ENCODE assay signal across 8 cellular contexts in genomic region chr19:7596191-7596937, GRCh38. TPM values are rescaled to one million over a fixed set of nuclear protein-coding genes. Genes with fewer than 3 reads are reported as not detected.
DNase-seq lines count a peak whose midpoint lies in the region; ATAC-seq and TF ChIP-seq lines count a peak whose summit lies in the region.

No MANE protein-coding gene starts in this region.

- peak overlapping the region; percentile 24 for H2BK120ac ChIP-seq in trophoblast cell (ENCODE audit: insufficient read depth, low read length, poor library complexity)

- no peak overlapping the region for H3K27ac ChIP-seq in trophoblast cell (ENCODE audit: low read depth, low read length)

- H3K9ac ChIP-seq in trophoblast cell (ENCODE audit: low read length): peak overlapping the region; percentile 19

- H3K23ac ChIP-seq in trophoblast cell (ENCODE audit: low read length): no peak overlapping the region

- no peak overlapping the region for H2BK5ac ChIP-seq in trophoblast cell (ENCODE audit: low read depth, low read length, poor library complexity)

- peaks cover 6 to 8% of the 10 kb centered on the region in 2 experiments for H3K4me1 ChIP-seq in trophoblast cell (ENCODE audit: control insufficient read depth in 1 of 2, insufficient read depth in 2 of 2, low read length in 2 of 2)

- H4K91ac ChIP-seq in trophoblast cell (ENCODE audit: low read depth, low read length): peak overlapping the region; percentile 5

- no peak overlapping the region for H2BK12ac ChIP-seq in trophoblast cell (ENCODE audit: low read length)

- peaks cover 4% of the 10 kb centered on the region for H3K79me1 ChIP-seq in trophoblast cell (ENCODE audit: low read length)

- peak overlapping the region; percentile 70 for H3K4ac ChIP-seq in trophoblast cell (ENCODE audit: low read depth, low read length)

- H4K8ac ChIP-seq in trophoblast cell (ENCODE audit: low read depth, low read length): peak overlapping the region; percentile 58

- H2AK5ac ChIP-seq in trophoblast cell (ENCODE audit: low read length): peak overlapping the region; percentile 59

- DNase-seq in GM12865 (ENCODE audit: low read depth) (no peak), LNCaP clone FGC (ENCODE audit: low read depth) (no peak), epithelial cell of esophagus (ENCODE audit: low read depth) (no peak), trophoblast cell (no peak), OCI-M1 (lab: John Stamatoyannopoulos, UW) (no peak), NCI-H446 (lab: John Stamatoyannopoulos, UW) (no peak)
- no peak for DNase-seq in activated CD4-positive, CD25-positive, alpha-beta regulatory T cell treated with anti-CD3 and anti-CD28 coated beads, Interleukin-2, amount 50 U/mL, for 72 hours

- H3K4me3 ChIP-seq in GM12865 (ENCODE audit: low read depth, low read length) (peak overlapping the region; percentile 42), LNCaP clone FGC (ENCODE audit: low read depth, low read length) (peak overlapping the region; percentile 81), epithelial cell of esophagus (ENCODE audit: low read length) (peak overlapping the region; percentile 64), trophoblast cell (ENCODE audit: low read depth, low read length) (peak overlapping the region; percentile 83)

- H4K12ac ChIP-seq in trophoblast cell (ENCODE audit: low read depth, low read length): peak overlapping the region; percentile 72

- H3K4me2 ChIP-seq in trophoblast cell (ENCODE audit: low read length): peak overlapping the region; percentile 89

- H2AFZ ChIP-seq in trophoblast cell (ENCODE audit: insufficient read depth, low read length, poor library complexity): peak overlapping the region; percentile 49

- no peaks in the 10 kb centered on the region for H3K36me3 ChIP-seq in trophoblast cell (ENCODE audit: control insufficient read depth in 1 of 2, insufficient read depth in 2 of 2, low read length in 2 of 2)

- H3K18ac ChIP-seq in trophoblast cell (ENCODE audit: low read length): peak overlapping the region; percentile 30

- peak overlapping the region; percentile 40 for H3K14ac ChIP-seq in trophoblast cell (ENCODE audit: low read length)

- TF ChIP-seq CTCF in GM12865 (IDR thresholded peaks at IDR 0.05; ENCODE audit: insufficient read depth, low read depth, low read length, missing control alignments) (no peak), LNCaP clone FGC (IDR thresholded peaks at IDR 0.05; ENCODE audit: control insufficient read depth, extremely low read depth, insufficient read depth) (no peak), epithelial cell of esophagus (IDR thresholded peaks at IDR 0.05; ENCODE audit: insufficient read depth, low read depth, low read length, missing control alignments) (no peak)

- no peaks in the 10 kb centered on the region for H3K27me3 ChIP-seq in trophoblast cell (ENCODE audit: insufficient read depth, low read length)

- no peak for ATAC-seq in HG03469 (IDR thresholded peaks at IDR 0.05; ENCODE audit: unreplicated experiment)

- no CpG with 5 or more reads among the region's 72 CpGs for WGBS in trophoblast cell (ENCODE audit: extremely low coverage, insufficient coverage, insufficient read length)

- H3K79me2 ChIP-seq in trophoblast cell (ENCODE audit: control insufficient read depth, insufficient read depth, low read length, poor library complexity): peaks cover 3% of the 10 kb centered on the region

- no peaks in the 10 kb centered on the region for H3K9me3 ChIP-seq in trophoblast cell (ENCODE audit: insufficient read depth, low read depth, low read length)

RNA-seq across cellular contexts. Expression of gene CAMSAP3, which starts 0.7 kb away (rescaled TPM):
- 15.1 and 16.3 TPM in 2 replicates for polyA plus RNA-seq in trophoblast cell (2013)

RNA-seq across cellular contexts. Expression of gene XAB2, which starts 33.0 kb away (rescaled TPM):
- 27.0 and 27.2 TPM in 2 replicates for polyA plus RNA-seq in trophoblast cell (2013)

RNA-seq across cellular contexts. Expression of gene PET100, which starts 33.2 kb away (rescaled TPM):
- polyA plus RNA-seq in trophoblast cell (2013): 433 and 469 TPM in 2 replicates

RNA-seq across cellular contexts. Expression of gene PCP2, which starts 37.2 kb away (rescaled TPM):
- 0.35 and 0.36 TPM in 2 replicates for polyA plus RNA-seq in trophoblast cell (2013)

RNA-seq across cellular contexts. Expression of gene STXBP2, which starts 40.5 kb away (rescaled TPM):
- polyA plus RNA-seq in trophoblast cell (2013): 49.4 and 49.6 TPM in 2 replicates
